8 cellular contexts compared by ENCODE assay signal in the genomic region with DNA sequence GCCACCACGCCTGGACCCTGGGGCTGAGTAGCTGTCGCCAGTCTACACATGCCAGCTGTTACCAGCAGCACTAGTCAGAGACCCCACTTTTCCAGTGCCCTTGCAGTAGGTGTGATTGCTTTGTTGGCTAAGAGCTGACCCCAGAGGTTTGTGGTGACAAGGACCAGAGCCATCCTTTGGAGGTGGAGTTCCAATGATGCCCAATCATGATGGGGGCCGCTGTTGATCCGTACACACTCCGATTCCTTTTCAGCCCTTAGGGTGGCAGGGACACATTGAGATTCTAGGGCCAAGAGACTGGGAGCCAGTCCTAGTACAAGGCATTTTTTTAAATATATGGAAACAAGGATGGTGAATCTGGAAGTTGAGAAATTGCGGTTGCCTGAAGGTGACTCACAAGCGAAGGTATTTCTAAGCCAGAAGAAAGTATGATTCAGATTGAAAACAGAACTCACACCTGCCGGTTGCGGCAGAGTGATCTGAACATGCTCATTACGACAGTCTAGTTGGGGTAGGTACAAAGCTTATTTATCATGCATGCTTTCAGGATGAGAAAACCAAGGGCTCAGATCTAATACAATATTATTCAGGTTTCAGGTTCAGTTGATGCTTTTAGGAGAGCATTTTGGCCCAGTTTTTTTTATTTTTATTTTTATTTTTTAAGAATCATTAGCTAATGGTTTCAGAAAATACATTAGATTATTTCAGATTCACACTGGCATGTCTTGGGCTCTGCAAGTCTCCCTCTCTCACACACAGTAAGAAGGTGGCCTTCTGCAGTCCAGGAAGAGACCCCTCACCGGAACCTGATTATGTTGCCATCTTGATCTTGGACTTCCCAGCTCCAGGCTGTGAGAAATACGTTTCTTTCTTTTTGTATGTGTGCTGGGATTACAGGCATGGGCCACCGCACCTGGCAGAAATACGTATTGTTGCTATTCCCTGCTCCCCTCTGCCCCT. TPM values are rescaled to one million over a fixed set of nuclear protein-coding genes. Genes with fewer than 3 reads are reported as not detected.
DNase-seq lines count a peak whose midpoint lies in the region; ATAC-seq and TF ChIP-seq lines count a peak whose summit lies in the region.

No MANE protein-coding gene starts in this region.

- H3K4me1 Mint-ChIP-seq in nephron (peaks cover 19% of the 10 kb centered on the region), CD14-positive monocyte (peaks cover 11% of the 10 kb centered on the region)

- no peaks in the 10 kb centered on the region for H3K36me3 ChIP-seq in body of pancreas (replicated peaks in 1 of 2; ENCODE audit: insufficient read depth in 1 of 2, low read depth in 2 of 2)

- H3K36me3 Mint-ChIP-seq in nephron (ENCODE audit: low read depth) (no peaks in the 10 kb centered on the region), CD14-positive monocyte (no peaks in the 10 kb centered on the region)

- H3K4me1 ChIP-seq in body of pancreas = peaks cover 8% of the 10 kb centered on the region

- no peaks in the 10 kb centered on the region for H3K27me3 Mint-ChIP-seq in nephron (ENCODE audit: low read depth)
- peaks cover 13 to 23% (median 16%) of the 10 kb centered on the region in 3 donors for H3K27me3 Mint-ChIP-seq in CD14-positive monocyte (ENCODE audit: low read depth in 3 of 3)

- no peaks in the 10 kb centered on the region for H3K27me3 ChIP-seq in body of pancreas

- H3K4me3 Mint-ChIP-seq in nephron = no peak overlapping the region
- H3K4me3 Mint-ChIP-seq in CD14-positive monocyte = no peak overlapping the region

- DNase-seq in RKO (ENCODE audit: low spot score) (peak; percentile 42), body of pancreas (no peak), CD14-positive monocyte (ENCODE audit: low spot score) (no peak), AG08396 (ENCODE audit: low spot score) (no peak)
- DNase-seq in activated CD4-positive, alpha-beta T cell treated with anti-CD3 and anti-CD28 coated beads for 1 hour = no peak

- TF ChIP-seq CTCF in nephron (IDR thresholded peaks at IDR 0.05; ENCODE audit: unreplicated experiment in 3 of 3) (no peak), body of pancreas (IDR thresholded peaks at IDR 0.05) (no peak), CD14-positive monocyte (IDR thresholded peaks at IDR 0.05) (no peak)

- TF ChIP-seq POLR2A in body of pancreas (IDR thresholded peaks at IDR 0.05) = no peak

- H3K27ac ChIP-seq in body of pancreas = no peak overlapping the region

- H3K27ac Mint-ChIP-seq in nephron = peak overlapping the region; percentile 42 to 84 (median 59)
- no peak overlapping the region for H3K27ac Mint-ChIP-seq in CD14-positive monocyte

- no peaks in the 10 kb centered on the region for H3K9me3 Mint-ChIP-seq in nephron
- peaks cover 0 to 14% (median 4%) of the 10 kb centered on the region in 7 donors for H3K9me3 Mint-ChIP-seq in CD14-positive monocyte

- ATAC-seq in GM19023 (IDR thresholded peaks at IDR 0.05; ENCODE audit: unreplicated experiment) (peak; percentile 86), HG02759 (IDR thresholded peaks at IDR 0.05; ENCODE audit: unreplicated experiment) (peak; percentile 93), body of pancreas (no peak)

- 91 to 96% methylated on average over 10 to 11 of the region's 14 CpGs for WGBS in body of pancreas, 2 donors

- no peaks in the 10 kb centered on the region for H3K9me3 ChIP-seq in body of pancreas

- H3K4me3 ChIP-seq in body of pancreas = no peak overlapping the region

- intact Hi-C loops in body of pancreas (cut with DNase I) = no loop called here
- intact Hi-C loops in CD14-positive monocyte (cut with micrococcal nuclease) = loop anchor here in 1 of 2 donors (5.0 kb wide), 1 partner anchor 418 kb away; no protein-coding TSS in a partner anchor

RNA-seq across cellular contexts. Expression of a gene that starts 43.4 kb away (rescaled TPM):
- total RNA-seq in body of pancreas = 1 to 10 TPM; 9.9 TPM
- polyA plus RNA-seq in CD14-positive monocyte = not detected

Comparison
In these comparisons a context has a peak if more than half of its experiments do, and no peak if none do; other contexts are left out.
1. H3K27ac Mint-ChIP-seq: peak in nephron (3 of 3); none in CD14-positive monocyte (0 of 7).